ENCODE assay signal across 22 cellular contexts in genomic region chrX:154512879-154513553, GRCh38.
"Had no signal": no experiment of that assay in that cellular context is flagged by ENCODE, and none has a peak within 500 bp of the region (broad histone marks: within the 10 kb centered on the region; RNA-seq: fewer than 3 reads in every experiment).

No MANE protein-coding gene starts in this region.

- DNase-seq: dermis blood vessel endothelial cell; effector memory CD4-positive, alpha-beta T cell; kidney; right lobe of liver; small intestine; stimulated activated CD4-positive, alpha-beta T cell treated with anti-CD3 and anti-CD28 coated beads, Interleukin-12 subunit alpha, Interleukin-12 subunit beta, amount 100 ng/mL, for 4 hours; stimulated activated CD4-positive, alpha-beta T cell treated with anti-CD3 and anti-CD28 coated beads, Interleukin-1b, Interleukin-23, amount 100 ng/mL, for 48 hours; stimulated activated CD4-positive, alpha-beta T cell treated with anti-CD3 and anti-CD28 coated beads, Interleukin-4, amount 100 ng/mL, for 1 hour; stimulated activated naive CD8-positive, alpha-beta T cell treated with anti-CD3 and anti-CD28 coated beads, Interleukin-15, Interleukin-2, amounts not matched to agents 100 U/mL and 50 U/mL, for 24 hours; upper lobe of left lung had no signal

- H3K4me3 ChIP-seq: coronary artery, hepatocyte, lung, right lobe of liver, thoracic aorta, tibial nerve, upper lobe of left lung had no signal

- H3K9me3 Mint-ChIP-seq: memory B cell; natural killer cell treated with Interleukin-12 subunit alpha and Interleukin-12 subunit beta and Interleukin-15 and Interleukin-18, amount 100 ng/mL, for 72 hours; stimulated activated memory B cell treated with anti-CD40 and anti-IgM and Interleukin-4, amounts not matched to agents 10 μg/mL and 1 μg/mL and 100 μg/mL, for 72 hours had no signal

- H3K27ac Mint-ChIP-seq: memory B cell, progenitor cell of endocrine pancreas had no signal

- ATAC-seq: left lobe of liver; natural killer cell treated with Interleukin-12 subunit alpha and Interleukin-12 subunit beta and Interleukin-15 and Interleukin-18, amount 100 ng/mL, for 72 hours; right lobe of liver; stimulated activated memory B cell treated with anti-CD40 and anti-IgM and Interleukin-4, amounts not matched to agents 10 μg/mL and 1 μg/mL and 100 μg/mL, for 72 hours; stimulated activated naive CD8-positive, alpha-beta T cell treated with anti-CD3 and anti-CD28 coated beads, Interleukin-15, Interleukin-2, amounts not matched to agents 100 U/mL and 50 U/mL, for 24 hours had no signal

- H3K27me3 Mint-ChIP-seq: memory B cell; progenitor cell of endocrine pancreas; stimulated activated memory B cell treated with anti-CD40 and anti-IgM and Interleukin-4, amounts not matched to agents 10 μg/mL and 1 μg/mL and 100 μg/mL, for 72 hours had no signal

- H3K27ac ChIP-seq: coronary artery, hepatocyte, neutrophil, parathyroid adenoma, right lobe of liver, thoracic aorta, tibial nerve, upper lobe of left lung had no signal

- H3K36me3 ChIP-seq: neutrophil, right lobe of liver, thoracic aorta had no signal

- H3K9me3 ChIP-seq: neutrophil, right lobe of liver, thoracic aorta, tibial nerve had no signal

- H3K27me3 ChIP-seq: hepatocyte, neutrophil, right lobe of liver, tibial nerve had no signal
